Comparison of ENCODE assay signal across 18 cellular contexts in the genomic region with DNA sequence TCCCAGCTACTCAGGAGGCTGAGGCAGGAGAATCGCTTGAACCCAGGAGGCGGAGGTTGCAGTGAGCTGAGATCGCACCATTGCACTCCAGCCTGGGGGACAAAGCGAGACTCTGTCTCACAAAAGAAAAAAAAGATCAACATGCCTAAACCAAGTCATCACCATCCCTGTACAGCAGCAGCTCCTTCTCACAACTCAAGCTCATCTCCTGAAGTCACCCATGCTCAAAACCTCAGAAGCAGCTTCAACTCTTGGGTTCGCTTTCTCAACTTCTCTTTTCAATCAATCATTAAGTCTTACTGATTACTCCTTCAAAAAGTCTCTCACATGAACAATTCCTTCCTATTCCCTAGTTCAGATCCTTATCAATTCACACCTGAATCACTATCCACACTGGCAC. TPM values are rescaled to one million over a fixed set of nuclear protein-coding genes. Genes with fewer than 3 reads are reported as not detected.
A peak's percentile ranks its signal among the peaks of the same experiment; 100 is the strongest.
DNase-seq lines count a peak whose midpoint lies in the region; ATAC-seq and TF ChIP-seq lines count a peak whose summit lies in the region.
"Had no signal": no experiment of that assay in that cellular context is flagged by ENCODE, and none has a peak within 500 bp of the region (broad histone marks: within the 10 kb centered on the region; RNA-seq: fewer than 3 reads in every experiment).

No MANE protein-coding gene starts in this region.

- in situ Hi-C loops in GM13976 (cut with MboI; ENCODE audit: low sequenced_read_pairs, unreplicated experiment): no loop called here

- no peak overlapping the region for H3K27ac ChIP-seq in WERI-Rb-1
- H3K27ac ChIP-seq: KMS-11, PC-9, SJCRH30 had no signal

- peaks cover 23% of the 10 kb centered on the region for H3K4me1 Mint-ChIP-seq in activated B cell treated with CpG ODN at 0.5 μM for 24 hours
- peaks cover 21% of the 10 kb centered on the region for H3K4me1 Mint-ChIP-seq in stimulated activated memory B cell treated with anti-CD40 and anti-IgM and Interleukin-4, amounts not matched to agents 10 μg/mL and 1 μg/mL and 100 μg/mL, for 72 hours
- H3K4me1 Mint-ChIP-seq in endothelial cell (ENCODE audit: unreplicated experiment): no peaks in the 10 kb centered on the region

- no peak for TF ChIP-seq CTCF in GM13976 (IDR thresholded peaks at IDR 0.05; ENCODE audit: borderline replicate concordance, control extremely low read depth, extremely low read depth, insufficient read depth, missing control alignments)
- no peak for TF ChIP-seq CTCF in activated B cell treated with CpG ODN at 0.5 μM for 24 hours (IDR thresholded peaks at IDR 0.05)
- TF ChIP-seq CTCF in WERI-Rb-1 (IDR thresholded peaks at IDR 0.05; ENCODE audit: low read depth, low read length): no peak
- no peak for TF ChIP-seq CTCF in endothelial cell (IDR thresholded peaks at IDR 0.05; ENCODE audit: unreplicated experiment)

- no peaks in the 10 kb centered on the region for H3K9me3 Mint-ChIP-seq in activated B cell treated with CpG ODN at 0.5 μM for 24 hours
- no peaks in the 10 kb centered on the region for H3K9me3 Mint-ChIP-seq in stimulated activated memory B cell treated with anti-CD40 and anti-IgM and Interleukin-4, amounts not matched to agents 10 μg/mL and 1 μg/mL and 100 μg/mL, for 72 hours
- no peaks in the 10 kb centered on the region for H3K9me3 Mint-ChIP-seq in endothelial cell (ENCODE audit: unreplicated experiment)
- H3K9me3 Mint-ChIP-seq: T-helper 1 cell treated with Interleukin-12 subunit alpha and Interleukin-12 subunit beta and Interleukin-4 antibody, amounts not matched to agents 30 μg/mL and 1 μg/mL, for 36 hours had no signal

- H3K36me3 Mint-ChIP-seq in activated B cell treated with CpG ODN at 0.5 μM for 24 hours (ENCODE audit: low read depth): peaks cover 30% of the 10 kb centered on the region
- peaks cover 18% of the 10 kb centered on the region for H3K36me3 Mint-ChIP-seq in stimulated activated memory B cell treated with anti-CD40 and anti-IgM and Interleukin-4, amounts not matched to agents 10 μg/mL and 1 μg/mL and 100 μg/mL, for 72 hours
- no peaks in the 10 kb centered on the region for H3K36me3 Mint-ChIP-seq in endothelial cell (ENCODE audit: low read depth, unreplicated experiment)

- peak; percentile 68 for ATAC-seq in GM21423 (IDR thresholded peaks at IDR 0.05; ENCODE audit: unreplicated experiment)
- ATAC-seq in activated B cell treated with CpG ODN at 0.5 μM for 24 hours (ENCODE audit: low read depth): peak; percentile 62
- ATAC-seq in stimulated activated memory B cell treated with anti-CD40 and anti-IgM and Interleukin-4, amounts not matched to agents 10 μg/mL and 1 μg/mL and 100 μg/mL, for 72 hours: peak; percentile 43

- H3K27me3 ChIP-seq in WERI-Rb-1 (ENCODE audit: insufficient read depth, low read depth, severe bottlenecking): no peaks in the 10 kb centered on the region
- H3K27me3 ChIP-seq: SJCRH30 had no signal

- POLR2A ChIA-PET in activated B cell treated with CpG ODN at 0.5 μM for 24 hours (lab: Charles Lee): interaction anchor here (0.6 kb wide), 1 partner anchor 128 kb away, joined by 8 read pairs; no protein-coding TSS in a partner anchor

- H3K9me3 ChIP-seq in WERI-Rb-1 (ENCODE audit: severe bottlenecking): no peaks in the 10 kb centered on the region
- H3K9me3 ChIP-seq: SJCRH30 had no signal

- peak overlapping the region; percentile 50 for H3K27ac Mint-ChIP-seq in activated B cell treated with CpG ODN at 0.5 μM for 24 hours
- H3K27ac Mint-ChIP-seq in stimulated activated memory B cell treated with anti-CD40 and anti-IgM and Interleukin-4, amounts not matched to agents 10 μg/mL and 1 μg/mL and 100 μg/mL, for 72 hours: no peak overlapping the region
- H3K27ac Mint-ChIP-seq in endothelial cell (ENCODE audit: unreplicated experiment): no peak overlapping the region
- H3K27ac Mint-ChIP-seq: T-helper 1 cell treated with Interleukin-12 subunit alpha and Interleukin-12 subunit beta and Interleukin-4 antibody, amounts not matched to agents 30 μg/mL and 1 μg/mL, for 36 hours had no signal

- DNase-seq in GM13976 (ENCODE audit: low spot score) (peak; percentile 42), activated B cell treated with CpG ODN at 0.5 μM for 24 hours (no peak), WERI-Rb-1 (no peak), DMS79 treated with DMSO at 0.1 percent for 48 hours (lab: John Stamatoyannopoulos, UW) (no peak), endothelial cell (ENCODE audit: low spot score) (no peak), nucleus accumbens (lab: John Stamatoyannopoulos, UW) (no peak)
- DNase-seq: ACHN, H7, NCI-H1417 treated with DMSO at 0.1 percent for 48 hours, NCI-H187 treated with DMSO at 0.1 percent for 48 hours, NCI-H345, NCI-H524 treated with DMSO at 0.1 percent for 48 hours, PC-9, SJCRH30 had no signal

- CTCF ChIA-PET in activated B cell treated with CpG ODN at 0.5 μM for 24 hours (lab: Charles Lee): no interaction called here

- peak overlapping the region; percentile 6 for H3K4me3 Mint-ChIP-seq in activated B cell treated with CpG ODN at 0.5 μM for 24 hours
- H3K4me3 Mint-ChIP-seq in stimulated activated memory B cell treated with anti-CD40 and anti-IgM and Interleukin-4, amounts not matched to agents 10 μg/mL and 1 μg/mL and 100 μg/mL, for 72 hours: no peak overlapping the region
- H3K4me3 Mint-ChIP-seq in endothelial cell (ENCODE audit: unreplicated experiment): no peak overlapping the region
- H3K4me3 Mint-ChIP-seq: T-helper 1 cell treated with Interleukin-12 subunit alpha and Interleukin-12 subunit beta and Interleukin-4 antibody, amounts not matched to agents 30 μg/mL and 1 μg/mL, for 36 hours had no signal

- intact Hi-C loops in activated B cell treated with CpG ODN at 0.5 μM for 24 hours (cut with micrococcal nuclease): loop anchor here (1.0 kb wide), 1 partner anchor 53 kb away; no protein-coding TSS in a partner anchor

- no peak overlapping the region for H3K4me3 ChIP-seq in WERI-Rb-1 (ENCODE audit: low read depth, low read length)
- H3K4me3 ChIP-seq: PC-9, SJCRH30 had no signal

- H3K36me3 ChIP-seq in WERI-Rb-1: peaks cover 25% of the 10 kb centered on the region

- H3K27me3 Mint-ChIP-seq in activated B cell treated with CpG ODN at 0.5 μM for 24 hours (no peaks in the 10 kb centered on the region), endothelial cell (ENCODE audit: unreplicated experiment) (peaks cover 1% of the 10 kb centered on the region)
- no peaks in the 10 kb centered on the region for H3K27me3 Mint-ChIP-seq in stimulated activated memory B cell treated with anti-CD40 and anti-IgM and Interleukin-4, amounts not matched to agents 10 μg/mL and 1 μg/mL and 100 μg/mL, for 72 hours

RNA-seq across cellular contexts. Expression of gene PHLPP2, which starts 31.3 kb away (rescaled TPM):
- 9.2 and 10.0 TPM in 2 replicates for total RNA-seq in activated B cell treated with CpG ODN at 0.5 μM for 24 hours
- 7.3 TPM for total RNA-seq in endothelial cell (ENCODE audit: unreplicated experiment)
